ENCODE assay signal across 10 cellular contexts in genomic region chr14:106875503-106875902, GRCh38.
DNase-seq lines count a peak whose midpoint lies in the region; ATAC-seq and TF ChIP-seq lines count a peak whose summit lies in the region.
"Had no signal": no experiment of that assay in that cellular context is flagged by ENCODE, and none has a peak within 500 bp of the region (broad histone marks: within the 10 kb centered on the region; RNA-seq: fewer than 3 reads in every experiment).

No MANE protein-coding gene starts in this region.

- H3K27me3 ChIP-seq in right cardiac atrium (ENCODE audit: control insufficient read depth, insufficient read depth) (no peaks in the 10 kb centered on the region), upper lobe of right lung (peaks cover 15% of the 10 kb centered on the region)

- no peak for TF ChIP-seq POLR2A in NB4 (IDR thresholded peaks at IDR 0.05; ENCODE audit: extremely low read depth, insufficient read length)

- no peaks in the 10 kb centered on the region for H3K36me3 ChIP-seq in upper lobe of right lung

- H3K4me1 ChIP-seq in right cardiac atrium (ENCODE audit: control insufficient read depth, insufficient read depth, low read length): no peaks in the 10 kb centered on the region
- H3K4me1 ChIP-seq in upper lobe of right lung: no peaks in the 10 kb centered on the region
- H3K4me1 ChIP-seq: psoas muscle had no signal

- H3K27ac ChIP-seq in right cardiac atrium (ENCODE audit: low read length) (no peak overlapping the region), upper lobe of right lung (no peak overlapping the region)
- H3K27ac ChIP-seq: psoas muscle had no signal

- no peaks in the 10 kb centered on the region for H3K9me3 ChIP-seq in right cardiac atrium (ENCODE audit: control insufficient read depth, low read length)
- no peaks in the 10 kb centered on the region for H3K9me3 ChIP-seq in upper lobe of right lung
- H3K9me3 ChIP-seq: psoas muscle had no signal

- DNase-seq in right cardiac atrium: peak in 2 of 3 donors; percentile 49 to 51
- no peak for DNase-seq in Right ventricle myocardium inferior (ENCODE audit: missing footprints)
- peak; percentile 69 for DNase-seq in NB4 (ENCODE audit: low read depth)
- peak; percentile 31 for DNase-seq in activated naive CD4-positive, alpha-beta T cell treated with anti-CD3 and anti-CD28 coated beads, Interleukin-2, amount 50 U/mL, for 16 hours
- DNase-seq in upper lobe of right lung: no peak
- no peak for DNase-seq in NCI-H2081 treated with DMSO at 0.1 percent for 48 hours (lab: John Stamatoyannopoulos, UW)
- DNase-seq in hepatic stellate cell (ENCODE audit: low spot score): no peak
- DNase-seq: DMS79, psoas muscle had no signal

- WGBS in right cardiac atrium: 30% methylated on average over 4 of the region's 4 CpGs

- TF ChIP-seq CTCF in NB4 (IDR thresholded peaks at IDR 0.05; ENCODE audit: low read depth, low read length) (peak; percentile 61), upper lobe of right lung (IDR thresholded peaks at IDR 0.05) (peak; percentile 40)

- ATAC-seq in right cardiac atrium: no peak
- no peak for ATAC-seq in Right ventricle myocardium inferior
- ATAC-seq in upper lobe of right lung: peak; percentile 49
- no peak for ATAC-seq in HG03139 (IDR thresholded peaks at IDR 0.05; ENCODE audit: unreplicated experiment)

- no peak overlapping the region for H3K4me3 ChIP-seq in right cardiac atrium (ENCODE audit: low read length)
- no peak overlapping the region for H3K4me3 ChIP-seq in NB4 (ENCODE audit: low read depth, low read length)
- no peak overlapping the region for H3K4me3 ChIP-seq in upper lobe of right lung
- H3K4me3 ChIP-seq: psoas muscle had no signal

- intact Hi-C loops in right cardiac atrium (cut with DNase I): no loop called here
- intact Hi-C loops in Right ventricle myocardium inferior (cut with DNase I): no loop called here
- intact Hi-C loops in upper lobe of right lung (cut with DNase I): no loop called here

Comparison
In these comparisons a context has a peak if more than half of its experiments do, and no peak if none do; other contexts are left out.
1. DNase-seq: peak in right cardiac atrium (2 of 3), NB4 (single experiment) and activated naive CD4-positive, alpha-beta T cell treated with anti-CD3 and anti-CD28 coated beads, Interleukin-2, amount 50 U/mL, for 16 hours (single experiment); none in Right ventricle myocardium inferior (single experiment), upper lobe of right lung (single experiment), NCI-H2081 treated with DMSO at 0.1 percent for 48 hours (single experiment) and hepatic stellate cell (single experiment).